24 cellular contexts compared by ENCODE assay signal in the genomic region with DNA sequence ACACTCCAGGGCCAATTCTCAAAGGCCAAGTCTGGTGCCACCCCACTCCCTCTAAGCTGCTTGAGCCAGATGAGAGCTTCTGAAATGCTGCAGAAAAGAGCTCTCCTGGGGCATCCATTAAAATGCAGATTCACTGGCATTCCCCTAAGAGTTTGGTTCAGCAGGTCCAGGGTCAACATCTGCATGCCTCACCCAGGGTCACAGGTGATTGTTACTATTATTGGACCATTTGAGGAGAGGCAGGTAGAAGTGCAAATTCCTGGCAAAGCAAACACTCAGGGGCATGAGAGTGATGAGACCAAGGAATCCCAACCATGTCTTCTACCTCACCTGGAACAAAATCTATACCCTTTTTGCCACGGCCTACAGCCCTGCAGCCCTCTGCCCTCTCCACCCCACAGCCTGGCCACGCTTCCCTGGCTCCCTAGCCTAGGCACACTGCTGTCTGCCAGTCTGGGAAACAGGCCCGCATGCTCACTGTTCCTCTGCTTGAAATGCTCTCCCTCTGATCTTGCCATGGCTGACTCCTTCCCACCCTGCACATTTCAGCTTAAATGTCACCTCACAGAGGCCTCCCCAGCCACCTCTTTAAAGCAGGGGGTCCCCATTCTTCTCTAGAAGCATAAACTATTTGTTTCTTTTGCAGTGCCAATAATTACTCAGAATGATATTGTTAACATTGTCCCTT. TPM values are rescaled to one million over a fixed set of nuclear protein-coding genes. Genes with fewer than 3 reads are reported as not detected.
"Had no signal": no experiment of that assay in that cellular context is flagged by ENCODE, and none has a peak within 500 bp of the region (broad histone marks: within the 10 kb centered on the region; RNA-seq: fewer than 3 reads in every experiment).

No MANE protein-coding gene starts in this region.

- H3K4me3 ChIP-seq: colonic mucosa, heart right ventricle, tibial artery, upper lobe of left lung, vagina had no signal

- H3K27ac ChIP-seq: colonic mucosa, heart right ventricle, tibial artery, upper lobe of left lung, vagina had no signal

- H3K27me3 ChIP-seq: colonic mucosa, heart right ventricle, tibial artery, upper lobe of left lung, vagina had no signal

- ATAC-seq: heart right ventricle; left lobe of liver; naive thymus-derived CD8-positive, alpha-beta T cell had no signal

- H3K9me3 Mint-ChIP-seq: naive thymus-derived CD8-positive, alpha-beta T cell; stimulated activated naive CD8-positive, alpha-beta T cell treated with anti-CD3 and anti-CD28 coated beads, Interleukin-15, Interleukin-2, amounts not matched to agents 100 ng/mL and 50 ng/mL, for 24 hours had no signal

- H3K4me3 Mint-ChIP-seq: naive thymus-derived CD8-positive, alpha-beta T cell; stimulated activated naive CD8-positive, alpha-beta T cell treated with anti-CD3 and anti-CD28 coated beads, Interleukin-15, Interleukin-2, amounts not matched to agents 100 ng/mL and 50 ng/mL, for 24 hours had no signal

- H3K9me3 ChIP-seq: colonic mucosa, heart right ventricle, tibial artery, upper lobe of left lung, vagina had no signal

- H3K27ac Mint-ChIP-seq: stimulated activated naive CD8-positive, alpha-beta T cell treated with anti-CD3 and anti-CD28 coated beads, Interleukin-15, Interleukin-2, amounts not matched to agents 100 ng/mL and 50 ng/mL, for 24 hours had no signal

- DNase-seq: colonic mucosa; dermis blood vessel endothelial cell; heart right ventricle; hypothalamus; mammary epithelial cell; naive thymus-derived CD8-positive, alpha-beta T cell; small intestine; stimulated activated CD4-positive, alpha-beta T cell treated with anti-CD3 and anti-CD28 coated beads, Interleukin-12 subunit alpha, Interleukin-12 subunit beta, amount 100 ng/mL, for 4 hours; tibial artery had no signal

- H3K36me3 ChIP-seq: colonic mucosa, tibial artery, upper lobe of left lung, vagina had no signal

- H3K36me3 Mint-ChIP-seq: naive thymus-derived CD8-positive, alpha-beta T cell had no signal

- H3K27me3 Mint-ChIP-seq: naive thymus-derived CD8-positive, alpha-beta T cell; stimulated activated naive CD8-positive, alpha-beta T cell treated with anti-CD3 and anti-CD28 coated beads, Interleukin-15, Interleukin-2, amounts not matched to agents 100 ng/mL and 50 ng/mL, for 24 hours had no signal

RNA-seq across cellular contexts. Expression of a gene that starts 4.4 kb away (rescaled TPM):
- total RNA-seq: endothelial cell of umbilical vein had no signal

RNA-seq across cellular contexts. Expression of a gene that starts 21.8 kb away (rescaled TPM):
- total RNA-seq: dermis blood vessel endothelial cell, endothelial cell of umbilical vein, glomerular endothelial cell, mononuclear cell, osteocyte, pulmonary artery endothelial cell had no signal
- polyA plus RNA-seq: endothelial cell of umbilical vein, neural cell had no signal

RNA-seq across cellular contexts. Expression of a gene that starts 35.2 kb away (rescaled TPM):
- total RNA-seq: cerebellum, colonic mucosa, dermis blood vessel endothelial cell, endothelial cell of umbilical vein, fibroblast of lung, glomerular endothelial cell, heart right ventricle, left lobe of liver, lower leg skin, mammary epithelial cell, mesenteric fat pad, mononuclear cell, osteocyte, pulmonary artery endothelial cell, temporal lobe, vagina had no signal
- polyA plus RNA-seq: endothelial cell of umbilical vein; fibroblast of lung; heart right ventricle; mammary epithelial cell; naive thymus-derived CD8-positive, alpha-beta T cell; neural cell had no signal
